In genomic region chr21:44510508-44511218, GRCh38 we compare ENCODE assay signal across 1 cellular context.
A peak's percentile ranks its signal among the peaks of the same experiment; 100 is the strongest.
TF ChIP-seq lines count a peak whose summit lies in the region.

No MANE protein-coding gene starts in this region.

TF ChIP-seq in HepG2, 621 proteins besides CTCF, POLR2A, EP300 and RAD21 (continued from another document and continues in another):
- TF ChIP-seq GMEB2 (CRISPR knock-in tag; IDR thresholded peaks at IDR 0.05; ENCODE audit: low read depth): no peak
- no peak for TF ChIP-seq ZNF264 (CRISPR knock-in tag; IDR thresholded peaks at IDR 0.05)
- no peak for TF ChIP-seq ZNF33A (CRISPR knock-in tag; IDR thresholded peaks at IDR 0.05; ENCODE audit: borderline replicate concordance)
- no peak for TF ChIP-seq IRF9 (CRISPR knock-in tag; IDR thresholded peaks at IDR 0.05; ENCODE audit: borderline replicate concordance)
- no peak for TF ChIP-seq ZNF530 (CRISPR knock-in tag; IDR thresholded peaks at IDR 0.05; ENCODE audit: low read depth)
- no peak for TF ChIP-seq THYN1 (CRISPR knock-in tag; IDR thresholded peaks at IDR 0.05; ENCODE audit: borderline replicate concordance, low read depth)
- no peak for TF ChIP-seq KLF16 (CRISPR knock-in tag; IDR thresholded peaks at IDR 0.05)
- TF ChIP-seq GATAD1 (CRISPR knock-in tag; IDR thresholded peaks at IDR 0.05): no peak
- no peak for TF ChIP-seq ZBTB42 (CRISPR knock-in tag; IDR thresholded peaks at IDR 0.05)
- TF ChIP-seq ZNF513 (CRISPR knock-in tag; conservative IDR thresholded peaks at IDR 0.05): no peak
- peak; percentile 46; the same call in 1 of the 2 replicates for TF ChIP-seq JUND (CRISPR knock-in tag; IDR thresholded peaks at IDR 0.05)
- no peak for TF ChIP-seq ZNF550 (CRISPR knock-in tag; IDR thresholded peaks at IDR 0.05; ENCODE audit: borderline replicate concordance)
- no peak; the same call in 1 of the 2 replicates for TF ChIP-seq ZGPAT (CRISPR knock-in tag; IDR thresholded peaks at IDR 0.05)
- TF ChIP-seq SP4 (CRISPR knock-in tag; IDR thresholded peaks at IDR 0.05): no peak
- TF ChIP-seq ZMAT3 (CRISPR knock-in tag; conservative IDR thresholded peaks at IDR 0.05): no peak
- no peak for TF ChIP-seq CREBL2 (CRISPR knock-in tag; IDR thresholded peaks at IDR 0.05; ENCODE audit: borderline replicate concordance)
- TF ChIP-seq PRDM15 (CRISPR knock-in tag; IDR thresholded peaks at IDR 0.05): no peak
- TF ChIP-seq ZNF720 (CRISPR knock-in tag; IDR thresholded peaks at IDR 0.05): no peak
- TF ChIP-seq GLMP (CRISPR knock-in tag; IDR thresholded peaks at IDR 0.05; ENCODE audit: borderline replicate concordance): no peak
- no peak for TF ChIP-seq ZBTB3 (CRISPR knock-in tag; IDR thresholded peaks at IDR 0.05; ENCODE audit: borderline replicate concordance, low read depth)
- peak; percentile 79 for TF ChIP-seq ZNF563 (CRISPR knock-in tag; IDR thresholded peaks at IDR 0.05)
- no peak for TF ChIP-seq ZSCAN12 (CRISPR knock-in tag; IDR thresholded peaks at IDR 0.05)
- TF ChIP-seq ZNF614 (CRISPR knock-in tag; IDR thresholded peaks at IDR 0.05; ENCODE audit: borderline replicate concordance): no peak
- TF ChIP-seq ZNF501 (CRISPR knock-in tag; IDR thresholded peaks at IDR 0.05): no peak
- no peak; the same call in 1 of the 2 replicates for TF ChIP-seq MEF2D (CRISPR knock-in tag; IDR thresholded peaks at IDR 0.05)
- TF ChIP-seq ZFP1 (CRISPR knock-in tag; IDR thresholded peaks at IDR 0.05): no peak
- TF ChIP-seq MYNN (CRISPR knock-in tag; IDR thresholded peaks at IDR 0.05; ENCODE audit: low read depth): no peak
- TF ChIP-seq ZNF17 (CRISPR knock-in tag; IDR thresholded peaks at IDR 0.05): no peak
- TF ChIP-seq ZKSCAN1 (IDR thresholded peaks at IDR 0.05; ENCODE audit: low read length): no peak
- no peak for TF ChIP-seq CREB1 (IDR thresholded peaks at IDR 0.05)
- TF ChIP-seq CREB1 (CRISPR knock-in tag; IDR thresholded peaks at IDR 0.05): no peak
- peak; percentile 46; the same call in 1 of the 2 replicates for TF ChIP-seq NFKB2 (CRISPR knock-in tag; IDR thresholded peaks at IDR 0.05; ENCODE audit: borderline replicate concordance)
- TF ChIP-seq NCOR1 (IDR thresholded peaks at IDR 0.05; ENCODE audit: borderline replicate concordance, low read length): 0 out of 2 replicates have a peak, but pooled peaks have one; percentile 45
- peak; percentile 91; the same call in 1 of the 2 replicates for TF ChIP-seq MTERF4 (CRISPR knock-in tag; IDR thresholded peaks at IDR 0.05)
- no peak for TF ChIP-seq YY1 (IDR thresholded peaks at IDR 0.05; ENCODE audit: insufficient read depth, insufficient replicate concordance, low read depth, low read length)
- peak; percentile 25; the same call in 1 of the 2 replicates for TF ChIP-seq ZNF598 (CRISPR knock-in tag; IDR thresholded peaks at IDR 0.05; ENCODE audit: borderline replicate concordance)
- no peak for TF ChIP-seq ZNF784 (CRISPR knock-in tag; IDR thresholded peaks at IDR 0.05; ENCODE audit: borderline replicate concordance)
- no peak for TF ChIP-seq MAX (IDR thresholded peaks at IDR 0.05)
- no peak for TF ChIP-seq MIER3 (CRISPR knock-in tag; IDR thresholded peaks at IDR 0.05; ENCODE audit: borderline replicate concordance)
- TF ChIP-seq SSRP1 (CRISPR knock-in tag; IDR thresholded peaks at IDR 0.05): no peak
- no peak for TF ChIP-seq ZFP36L1 (CRISPR knock-in tag; IDR thresholded peaks at IDR 0.05)
- TF ChIP-seq ZNF142 (CRISPR knock-in tag; IDR thresholded peaks at IDR 0.05): 0 out of 2 replicates have a peak, but pooled peaks have one; percentile 25
- TF ChIP-seq ZNF446 (CRISPR knock-in tag; IDR thresholded peaks at IDR 0.05): 0 out of 2 replicates have a peak, but pooled peaks have one; percentile 80
- TF ChIP-seq CHD2 (IDR thresholded peaks at IDR 0.05; ENCODE audit: low read depth, low read length): no peak
